ENCODE assay signal across 22 cellular contexts in the genomic region with DNA sequence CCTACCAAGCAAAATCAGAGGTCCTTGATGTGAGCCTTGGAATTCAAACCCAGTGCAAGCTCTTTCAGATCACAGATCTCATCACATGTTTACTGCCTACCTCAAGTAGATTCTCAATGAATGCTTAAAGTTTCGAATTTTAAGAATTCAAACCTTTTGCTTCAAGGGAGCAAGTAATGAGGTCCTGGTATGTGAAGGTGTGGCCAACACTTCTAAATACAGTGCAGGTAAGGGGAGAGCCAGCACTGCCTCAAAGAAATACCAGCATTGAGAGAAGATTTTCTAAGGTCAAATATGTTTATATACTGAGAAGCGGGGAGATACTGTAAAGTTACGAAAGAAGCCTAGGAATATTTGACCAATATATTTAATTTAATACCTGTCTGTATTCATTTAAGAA. TPM values are rescaled to one million over a fixed set of nuclear protein-coding genes. Genes with fewer than 3 reads are reported as not detected.
DNase-seq lines count a peak whose midpoint lies in the region; ATAC-seq, FAIRE-seq and TF ChIP-seq lines count a peak whose summit lies in the region.
"Had no signal": no experiment of that assay in that cellular context is flagged by ENCODE, and none has a peak within 500 bp of the region (broad histone marks: within the 10 kb centered on the region; RNA-seq: fewer than 3 reads in every experiment).

No MANE protein-coding gene starts in this region.

- TF ChIP-seq CTCF in D721Med (IDR thresholded peaks at IDR 0.05; ENCODE audit: insufficient read depth, missing control alignments), result no peak
- TF ChIP-seq CTCF in GM23338 (conservative IDR thresholded peaks at IDR 0.05; ENCODE audit: low read depth in 2 of 2), result no peak
- TF ChIP-seq CTCF in neural progenitor cell (IDR thresholded peaks at IDR 0.05), result no peak

- H3K4me3 ChIP-seq in GM23338 (no peak overlapping the region), neural progenitor cell (no peak overlapping the region)
- H3K4me3 ChIP-seq: BLaER1 had no signal

- peak; percentile 93 for FAIRE-seq in D721Med (lab: Jason Lieb, UNC)
- FAIRE-seq: A204.1, G401.6, GM12891, GM19239 had no signal

- H3K4me1 Mint-ChIP-seq in GM23338 (0 out of 3 replicates have a peak, but pooled peaks cover 2% of the 10 kb centered on the region), neural progenitor cell (peaks cover 24% of the 10 kb centered on the region)
- H3K4me1 Mint-ChIP-seq in stimulated activated effector memory CD8-positive, alpha-beta T cell treated with anti-CD3 and anti-CD28 coated beads, Interleukin-12 subunit alpha, Interleukin-12 subunit beta, amount 100 ng/mL, for 72 hours, result peaks cover 6% of the 10 kb centered on the region
- H3K4me1 Mint-ChIP-seq: CD14-positive monocyte; CD4-positive, alpha-beta memory T cell; CD4-positive, CD25-positive, alpha-beta regulatory T cell; CD8-positive, alpha-beta memory T cell had no signal

- no peaks in the 10 kb centered on the region for H3K4me1 ChIP-seq in GM23338 (ENCODE audit: insufficient read depth)
- no peaks in the 10 kb centered on the region for H3K4me1 ChIP-seq in neural progenitor cell
- H3K4me1 ChIP-seq: BE2C had no signal

- no peak overlapping the region for H3K4me3 Mint-ChIP-seq in GM23338
- H3K4me3 Mint-ChIP-seq in neural progenitor cell, result no peak overlapping the region
- H3K4me3 Mint-ChIP-seq in stimulated activated effector memory CD8-positive, alpha-beta T cell treated with anti-CD3 and anti-CD28 coated beads, Interleukin-12 subunit alpha, Interleukin-12 subunit beta, amount 100 ng/mL, for 72 hours, result no peak overlapping the region
- H3K4me3 Mint-ChIP-seq: CD4-positive, alpha-beta memory T cell; CD4-positive, CD25-positive, alpha-beta regulatory T cell; CD8-positive, alpha-beta memory T cell had no signal

- H3F3A ChIP-seq in GM23338 (replicated peaks; ENCODE audit: low read depth) (no peaks in the 10 kb centered on the region), neural progenitor cell (ENCODE audit: low read depth) (no peaks in the 10 kb centered on the region)

- H3K9me2 ChIP-seq in GM23338 (ENCODE audit: insufficient read depth), result 0 out of 2 replicates have a peak, but pooled peaks cover 2% of the 10 kb centered on the region

- H3K9me3 ChIP-seq in neural progenitor cell (ENCODE audit: low read depth), result no peaks in the 10 kb centered on the region
- H3K9me3 ChIP-seq: BE2C, BLaER1 had no signal

- H3K27ac ChIP-seq in GM23338 (ENCODE audit: low read depth), result no peak overlapping the region
- no peak overlapping the region for H3K27ac ChIP-seq in neural progenitor cell
- H3K27ac ChIP-seq: BLaER1 had no signal

- DNase-seq in D721Med (ENCODE audit: insufficient read length, low spot score) (no peak), GM23338 (ENCODE audit: low spot score) (no peak), neural progenitor cell (ENCODE audit: low spot score) (no peak), Right ventricle myocardium superior (no peak)
- no peak for DNase-seq in stimulated activated effector memory CD8-positive, alpha-beta T cell treated with anti-CD3 and anti-CD28 coated beads, Interleukin-12 subunit alpha, Interleukin-12 subunit beta, amount 100 ng/mL, for 72 hours (ENCODE audit: low spot score in 2 of 2)
- DNase-seq: 8988T; ACHN; BE2C; C1 segment of cervical spinal cord; CD4-positive, alpha-beta memory T cell; CD4-positive, CD25-positive, alpha-beta regulatory T cell; CD8-positive, alpha-beta memory T cell; COR-L47; DMS79 treated with DMSO at 0.1 percent for 48 hours; GF-D8 had no signal

- H3K79me2 ChIP-seq in GM23338 (replicated peaks; ENCODE audit: insufficient read depth) (no peaks in the 10 kb centered on the region), neural progenitor cell (ENCODE audit: low read depth) (no peaks in the 10 kb centered on the region)

- H2AFZ ChIP-seq in GM23338 (peak overlapping the region; percentile 35), neural progenitor cell (replicated peaks) (peak overlapping the region; percentile 39)

- peaks cover 2% of the 10 kb centered on the region for H3K27me3 Mint-ChIP-seq in GM23338 (ENCODE audit: insufficient read depth, low read depth, poor library complexity)
- peaks cover 6% of the 10 kb centered on the region for H3K27me3 Mint-ChIP-seq in neural progenitor cell (ENCODE audit: insufficient read depth, low read depth)

- no peak overlapping the region for H3K9ac ChIP-seq in neural progenitor cell
- H3K9ac ChIP-seq: BLaER1 had no signal

- H3K4me2 ChIP-seq in GM23338 (no peak overlapping the region), neural progenitor cell (no peak overlapping the region)
- H3K4me2 ChIP-seq: BLaER1 had no signal

- H3K36me3 Mint-ChIP-seq in GM23338 (ENCODE audit: low read depth), result no peaks in the 10 kb centered on the region
- H3K36me3 Mint-ChIP-seq in neural progenitor cell, result peaks cover 4% of the 10 kb centered on the region
- no peaks in the 10 kb centered on the region for H3K36me3 Mint-ChIP-seq in stimulated activated effector memory CD8-positive, alpha-beta T cell treated with anti-CD3 and anti-CD28 coated beads, Interleukin-12 subunit alpha, Interleukin-12 subunit beta, amount 100 ng/mL, for 72 hours
- H3K36me3 Mint-ChIP-seq: CD14-positive monocyte; CD4-positive, alpha-beta memory T cell; CD4-positive, CD25-positive, alpha-beta regulatory T cell; CD8-positive, alpha-beta memory T cell had no signal

- H3K36me3 ChIP-seq in GM23338 (ENCODE audit: insufficient read depth) (no peaks in the 10 kb centered on the region), neural progenitor cell (no peaks in the 10 kb centered on the region)
- H3K36me3 ChIP-seq: BE2C, BLaER1 had no signal

- H3K27ac Mint-ChIP-seq in GM23338, result no peak overlapping the region
- no peak overlapping the region for H3K27ac Mint-ChIP-seq in neural progenitor cell
- H3K27ac Mint-ChIP-seq in stimulated activated effector memory CD8-positive, alpha-beta T cell treated with anti-CD3 and anti-CD28 coated beads, Interleukin-12 subunit alpha, Interleukin-12 subunit beta, amount 100 ng/mL, for 72 hours, result no peak overlapping the region
- H3K27ac Mint-ChIP-seq: CD14-positive monocyte; CD4-positive, alpha-beta memory T cell; CD4-positive, CD25-positive, alpha-beta regulatory T cell; CD8-positive, alpha-beta memory T cell had no signal

- intact Hi-C loops in Right ventricle myocardium superior (cut with DNase I), result no loop called here

- H3K9me3 Mint-ChIP-seq in GM23338, result no peaks in the 10 kb centered on the region
- H3K9me3 Mint-ChIP-seq in neural progenitor cell, result no peaks in the 10 kb centered on the region
- no peaks in the 10 kb centered on the region for H3K9me3 Mint-ChIP-seq in stimulated activated effector memory CD8-positive, alpha-beta T cell treated with anti-CD3 and anti-CD28 coated beads, Interleukin-12 subunit alpha, Interleukin-12 subunit beta, amount 100 ng/mL, for 72 hours
- H3K9me3 Mint-ChIP-seq: CD4-positive, alpha-beta memory T cell; CD8-positive, alpha-beta memory T cell had no signal

- H3K27me3 ChIP-seq in GM23338 (ENCODE audit: insufficient read depth), result no peaks in the 10 kb centered on the region
- H3K27me3 ChIP-seq in neural progenitor cell, result no peaks in the 10 kb centered on the region
- H3K27me3 ChIP-seq: BE2C, BLaER1 had no signal

- ATAC-seq in GM23338 (no peak), Right ventricle myocardium superior (ENCODE audit: poor library complexity) (no peak), HG03135 (IDR thresholded peaks at IDR 0.05; ENCODE audit: unreplicated experiment) (no peak)
- no peak for ATAC-seq in stimulated activated effector memory CD8-positive, alpha-beta T cell treated with anti-CD3 and anti-CD28 coated beads, Interleukin-12 subunit alpha, Interleukin-12 subunit beta, amount 100 ng/mL, for 72 hours

- no peaks in the 10 kb centered on the region for H4K20me1 ChIP-seq in GM23338 (replicated peaks; ENCODE audit: insufficient read depth)
- no peaks in the 10 kb centered on the region for H4K20me1 ChIP-seq in neural progenitor cell (ENCODE audit: low read depth)
- H4K20me1 ChIP-seq: BLaER1 had no signal

TF ChIP-seq in GM23338, 12 proteins besides CTCF, POLR2A, EP300 and RAD21 (continues in another document):
- TF ChIP-seq CREB1 (CRISPR knock-in tag; IDR thresholded peaks at IDR 0.05; ENCODE audit: low read depth), result no peak
- TF ChIP-seq JUNB (IDR thresholded peaks at IDR 0.05; ENCODE audit: unreplicated experiment), result no peak
- no peak for TF ChIP-seq STAT1 (IDR thresholded peaks at IDR 0.05; ENCODE audit: unreplicated experiment)
- TF ChIP-seq, protein P1, sequence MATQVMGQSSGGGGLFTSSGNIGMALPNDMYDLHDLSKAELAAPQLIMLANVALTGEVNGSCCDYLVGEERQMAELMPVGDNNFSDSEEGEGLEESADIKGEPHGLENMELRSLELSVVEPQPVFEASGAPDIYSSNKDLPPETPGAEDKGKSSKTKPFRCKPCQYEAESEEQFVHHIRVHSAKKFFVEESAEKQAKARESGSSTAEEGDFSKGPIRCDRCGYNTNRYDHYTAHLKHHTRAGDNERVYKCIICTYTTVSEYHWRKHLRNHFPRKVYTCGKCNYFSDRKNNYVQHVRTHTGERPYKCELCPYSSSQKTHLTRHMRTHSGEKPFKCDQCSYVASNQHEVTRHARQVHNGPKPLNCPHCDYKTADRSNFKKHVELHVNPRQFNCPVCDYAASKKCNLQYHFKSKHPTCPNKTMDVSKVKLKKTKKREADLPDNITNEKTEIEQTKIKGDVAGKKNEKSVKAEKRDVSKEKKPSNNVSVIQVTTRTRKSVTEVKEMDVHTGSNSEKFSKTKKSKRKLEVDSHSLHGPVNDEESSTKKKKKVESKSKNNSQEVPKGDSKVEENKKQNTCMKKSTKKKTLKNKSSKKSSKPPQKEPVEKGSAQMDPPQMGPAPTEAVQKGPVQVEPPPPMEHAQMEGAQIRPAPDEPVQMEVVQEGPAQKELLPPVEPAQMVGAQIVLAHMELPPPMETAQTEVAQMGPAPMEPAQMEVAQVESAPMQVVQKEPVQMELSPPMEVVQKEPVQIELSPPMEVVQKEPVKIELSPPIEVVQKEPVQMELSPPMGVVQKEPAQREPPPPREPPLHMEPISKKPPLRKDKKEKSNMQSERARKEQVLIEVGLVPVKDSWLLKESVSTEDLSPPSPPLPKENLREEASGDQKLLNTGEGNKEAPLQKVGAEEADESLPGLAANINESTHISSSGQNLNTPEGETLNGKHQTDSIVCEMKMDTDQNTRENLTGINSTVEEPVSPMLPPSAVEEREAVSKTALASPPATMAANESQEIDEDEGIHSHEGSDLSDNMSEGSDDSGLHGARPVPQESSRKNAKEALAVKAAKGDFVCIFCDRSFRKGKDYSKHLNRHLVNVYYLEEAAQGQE (IDR thresholded peaks at IDR 0.05; ENCODE audit: unreplicated experiment), result no peak
- no peak for TF ChIP-seq ZNF114 (CRISPR knock-in tag; IDR thresholded peaks at IDR 0.05)
- TF ChIP-seq EZH2phosphoT487 (IDR thresholded peaks at IDR 0.05; ENCODE audit: unreplicated experiment), result no peak
- TF ChIP-seq NANOG (IDR thresholded peaks at IDR 0.05; ENCODE audit: borderline replicate concordance), result no peak
- TF ChIP-seq ZNF331 (CRISPR knock-in tag; IDR thresholded peaks at IDR 0.05; ENCODE audit: low read depth), result no peak

RNA-seq across cellular contexts. Expression of a gene that starts 19.7 kb away (rescaled TPM):
- total RNA-seq in GM23338 (2014; rRNA removed; shearing (Covaris generic)), result 2.9 and 7.9 TPM in 2 replicates
- polyA plus RNA-seq in GM23338 (2016; fragmentation: Nextera tagmentation; extraction: Ambion mirVana), result 0.47 and 1.2 TPM in 2 replicates
- 23.0 and 24.1 TPM in 2 replicates for total RNA-seq in neural progenitor cell (ENCODE audit: low replicate concordance)
- total RNA-seq in Right ventricle myocardium superior, result 11.4 TPM
- polyA plus RNA-seq: CD4-positive, alpha-beta memory T cell; CD4-positive, CD25-positive, alpha-beta regulatory T cell; CD8-positive, alpha-beta memory T cell had no signal
